ENCODE assay signal across 8 cellular contexts in genomic region chr2:68466778-68467076, GRCh38. TPM values are rescaled to one million over a fixed set of nuclear protein-coding genes. Genes with fewer than 3 reads are reported as not detected.
DNase-seq lines count a peak whose midpoint lies in the region; ATAC-seq, FAIRE-seq and TF ChIP-seq lines count a peak whose summit lies in the region.

No MANE protein-coding gene starts in this region.

- H3K4me3 Mint-ChIP-seq in activated CD8-positive, alpha-beta memory T cell treated with anti-CD3 and anti-CD28 coated beads, Interleukin-2, amount 10 ng/mL, durations not matched to agents 7 days and 5 days = peak overlapping the region; percentile 100
- H3K4me3 Mint-ChIP-seq in osteocyte (ENCODE audit: unreplicated experiment) = peak overlapping the region; percentile 96

- H3K9me3 ChIP-seq in Panc1 (ENCODE audit: control insufficient read depth, insufficient read depth, low read depth, low read length) = no peaks in the 10 kb centered on the region
- no peaks in the 10 kb centered on the region for H3K9me3 ChIP-seq in esophagus squamous epithelium

- no peak for ATAC-seq in activated CD8-positive, alpha-beta memory T cell treated with anti-CD3 and anti-CD28 coated beads, Interleukin-2, amount 10 ng/mL, durations not matched to agents 7 days and 5 days
- ATAC-seq in Panc1 (peak; percentile 54), HG02763 (IDR thresholded peaks at IDR 0.05; ENCODE audit: unreplicated experiment) (no peak)

- H3K9me3 Mint-ChIP-seq in activated CD8-positive, alpha-beta memory T cell treated with anti-CD3 and anti-CD28 coated beads, Interleukin-2, amount 10 ng/mL, durations not matched to agents 7 days and 5 days (ENCODE audit: low read depth) = no peaks in the 10 kb centered on the region
- H3K9me3 Mint-ChIP-seq in osteocyte (ENCODE audit: unreplicated experiment) = no peaks in the 10 kb centered on the region

- intact Hi-C loops in Panc1 (cut with micrococcal nuclease; ENCODE audit: unreplicated experiment) (no loop called here), esophagus squamous epithelium (cut with DNase I) (no loop called here)

- in situ Hi-C loops in Panc1 (cut with HindIII; ENCODE audit: low pct_unique_long_range_greater_than_20kb, low sequenced_read_pairs) = no loop called here

- H3K36me3 ChIP-seq in Panc1 (ENCODE audit: control insufficient read depth, insufficient read depth, low read length) = no peaks in the 10 kb centered on the region
- H3K36me3 ChIP-seq in esophagus squamous epithelium = no peaks in the 10 kb centered on the region

- TF ChIP-seq POLR2A in esophagus squamous epithelium (IDR thresholded peaks at IDR 0.05) = no peak

- no peak for DNase-seq in activated CD8-positive, alpha-beta memory T cell treated with anti-CD3 and anti-CD28 coated beads, Interleukin-2, amount 10 ng/mL, durations not matched to agents 7 days and 5 days
- no peak for DNase-seq in activated CD8-positive, alpha-beta memory T cell treated with anti-CD3 and anti-CD28 coated beads, Interleukin-2, amount 50 U/mL, for 48 hours
- DNase-seq in Panc1 (ENCODE audit: low read depth, low spot score) (no peak), esophagus squamous epithelium (lab: John Stamatoyannopoulos, UW) (no peak), osteocyte (ENCODE audit: extremely low spot score, unreplicated experiment) (no peak), GM19239 (ENCODE audit: insufficient read length, low spot score) (no peak), midbrain (lab: John Stamatoyannopoulos, UW) (no peak)

- no peaks in the 10 kb centered on the region for H3K27me3 Mint-ChIP-seq in activated CD8-positive, alpha-beta memory T cell treated with anti-CD3 and anti-CD28 coated beads, Interleukin-2, amount 10 ng/mL, durations not matched to agents 7 days and 5 days
- H3K27me3 Mint-ChIP-seq in osteocyte (ENCODE audit: unreplicated experiment) = no peaks in the 10 kb centered on the region

- H3K36me3 Mint-ChIP-seq in activated CD8-positive, alpha-beta memory T cell treated with anti-CD3 and anti-CD28 coated beads, Interleukin-2, amount 10 ng/mL, durations not matched to agents 7 days and 5 days = peaks cover 8% of the 10 kb centered on the region
- no peaks in the 10 kb centered on the region for H3K36me3 Mint-ChIP-seq in osteocyte (ENCODE audit: unreplicated experiment)

- POLR2A ChIA-PET in Panc1 (lab: Charles Lee) = interaction anchor here (0.6 to 0.9 kb wide), 3 partner anchors 98 to 1842 kb away, joined by 3 to 4 read pairs (median 4); partner anchors contain the start of gene PNO1

- WGBS in esophagus squamous epithelium, 2 donors = 0% methylated on average over 5 of the region's 18 CpGs

- TF ChIP-seq CTCF in Panc1 (IDR thresholded peaks at IDR 0.05) (peak; percentile 18; the same call in 1 of the 2 replicates), esophagus squamous epithelium (IDR thresholded peaks at IDR 0.05) (no peak), osteocyte (IDR thresholded peaks at IDR 0.05) (no peak)

- H3K27me3 ChIP-seq in Panc1 (ENCODE audit: control insufficient read depth, insufficient read depth, low read length) = no peaks in the 10 kb centered on the region
- no peaks in the 10 kb centered on the region for H3K27me3 ChIP-seq in esophagus squamous epithelium

- H3K27ac Mint-ChIP-seq in activated CD8-positive, alpha-beta memory T cell treated with anti-CD3 and anti-CD28 coated beads, Interleukin-2, amount 10 ng/mL, durations not matched to agents 7 days and 5 days = peak overlapping the region; percentile 93
- peak overlapping the region; percentile 94 for H3K27ac Mint-ChIP-seq in osteocyte (ENCODE audit: unreplicated experiment)

- TSS peak; percentile 88 for BruUV-seq in Panc1 (replicated peaks; lab: Mats Ljungman, UMichigan)

- CTCF ChIA-PET in activated CD8-positive, alpha-beta memory T cell treated with anti-CD3 and anti-CD28 coated beads, Interleukin-2, amount 10 ng/mL, durations not matched to agents 7 days and 5 days (lab: Charles Lee) = interaction anchor here (0.8 to 7.1 kb wide), 19 partner anchors 13 to 919 kb away, joined by 3 to 69 read pairs (median 4); no protein-coding TSS in a partner anchor
- CTCF ChIA-PET in Panc1 (lab: Charles Lee) = interaction anchor here (1.3 to 1.9 kb wide), 2 partner anchors 21 to 242 kb away, joined by 4 to 6 read pairs; no protein-coding TSS in a partner anchor

- H3K4me1 Mint-ChIP-seq in activated CD8-positive, alpha-beta memory T cell treated with anti-CD3 and anti-CD28 coated beads, Interleukin-2, amount 10 ng/mL, durations not matched to agents 7 days and 5 days = peaks cover 39% of the 10 kb centered on the region
- H3K4me1 Mint-ChIP-seq in osteocyte (ENCODE audit: unreplicated experiment) = peaks cover 22% of the 10 kb centered on the region

- FAIRE-seq in GM19239 (lab: Jason Lieb, UNC) = no peak

- H3K4me1 ChIP-seq in Panc1 (ENCODE audit: control insufficient read depth, insufficient read depth, low read length) (peaks cover 17% of the 10 kb centered on the region), esophagus squamous epithelium (peaks cover 6 to 52% (median 11%) of the 10 kb centered on the region in 3 donors)

- H3K27ac ChIP-seq in Panc1 (ENCODE audit: low read length) (peak overlapping the region; percentile 78), esophagus squamous epithelium (peak overlapping the region; percentile 95 to 98 (median 96))

- H3K4me3 ChIP-seq in Panc1 (ENCODE audit: low read depth in 2 of 2, low read length in 2 of 2) (peak overlapping the region; percentile 85 to 89), esophagus squamous epithelium (peak overlapping the region; percentile 78 to 92 (median 87))

RNA-seq across cellular contexts. Expression of gene FBXO48, which starts 0.4 kb away (rescaled TPM):
- total RNA-seq in activated CD8-positive, alpha-beta memory T cell treated with anti-CD3 and anti-CD28 coated beads, Interleukin-2, amount 10 ng/mL, durations not matched to agents 7 days and 5 days = 1 to 10 TPM; 3.3 to 3.4 TPM
- total RNA-seq in Panc1 (2021; ENCODE audit: unreplicated experiment) (0.74 TPM), esophagus squamous epithelium (under 1 TPM; 0.61 to 0.95 (median 0.64) TPM), osteocyte (0.81 and 1.0 TPM in 2 replicates)
- polyA plus RNA-seq in Panc1 (2012; ENCODE audit: insufficient read length) = 0.19 TPM

RNA-seq across cellular contexts. Expression of gene APLF, which starts 0.7 kb away (rescaled TPM):
- total RNA-seq in activated CD8-positive, alpha-beta memory T cell treated with anti-CD3 and anti-CD28 coated beads, Interleukin-2, amount 10 ng/mL, durations not matched to agents 7 days and 5 days = 1 to 10 TPM; 3.0 to 3.3 TPM
- total RNA-seq in Panc1 (2021; ENCODE audit: unreplicated experiment) = 2.6 TPM
- polyA plus RNA-seq in Panc1 (2012; ENCODE audit: insufficient read length) = 0.98 TPM
- 1 to 10 TPM; 3.2 to 9.5 (median 4.7) TPM for total RNA-seq in esophagus squamous epithelium
- total RNA-seq in osteocyte = 5.8 and 6.4 TPM in 2 replicates
